In the genomic region with DNA sequence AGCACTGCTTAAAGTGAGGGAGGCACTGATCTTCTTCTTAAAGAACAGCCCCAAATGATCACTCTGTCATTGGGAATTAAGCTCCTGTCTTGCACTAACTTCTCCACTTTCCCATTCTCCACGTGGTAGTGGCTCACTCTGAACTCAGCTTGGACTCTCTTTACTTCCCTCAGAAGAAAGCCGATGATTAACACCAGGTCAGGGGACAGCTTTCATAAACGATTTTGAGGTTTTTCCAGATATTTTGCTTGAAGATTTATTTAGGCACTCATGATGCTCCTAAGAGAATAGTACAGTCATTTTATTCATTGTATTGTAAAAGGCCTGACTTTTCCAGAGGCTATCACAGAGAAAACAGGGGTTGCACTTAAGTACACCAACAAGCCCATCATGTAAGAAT, we compare ENCODE assay signal across 20 cellular contexts.
DNase-seq lines count a peak whose midpoint lies in the region; ATAC-seq and TF ChIP-seq lines count a peak whose summit lies in the region.
"Had no signal": no experiment of that assay in that cellular context is flagged by ENCODE, and none has a peak within 500 bp of the region (broad histone marks: within the 10 kb centered on the region; RNA-seq: fewer than 3 reads in every experiment).

No MANE protein-coding gene starts in this region.

- intact Hi-C loops in heart right ventricle (cut with DNase I): no loop called here

- peaks cover 9% of the 10 kb centered on the region for H3K4me1 Mint-ChIP-seq in activated T-helper 17 cell treated with anti-CD3 and anti-CD28 coated beads, Interleukin-2, amount 50 U/mL, for 72 hours
- peaks cover 4% of the 10 kb centered on the region for H3K4me1 Mint-ChIP-seq in osteocyte (ENCODE audit: unreplicated experiment)
- H3K4me1 Mint-ChIP-seq: IgD-negative memory B cell had no signal

- ATAC-seq in activated T-helper 17 cell treated with anti-CD3 and anti-CD28 coated beads, Interleukin-2, amount 50 U/mL, for 72 hours (replicated peaks): no peak
- ATAC-seq in heart right ventricle (no peak), GM21526 (IDR thresholded peaks at IDR 0.05; ENCODE audit: low FRiP score, unreplicated experiment) (no peak)
- ATAC-seq: GM12878 had no signal

- peak overlapping the region; percentile 8 for H3K27ac Mint-ChIP-seq in activated T-helper 17 cell treated with anti-CD3 and anti-CD28 coated beads, Interleukin-2, amount 50 U/mL, for 72 hours
- H3K27ac Mint-ChIP-seq in osteocyte (ENCODE audit: unreplicated experiment): peak overlapping the region; percentile 43
- H3K27ac Mint-ChIP-seq: CD4-positive, CD25-positive, alpha-beta regulatory T cell; IgD-negative memory B cell had no signal

- no peak overlapping the region for H3K4me3 Mint-ChIP-seq in activated T-helper 17 cell treated with anti-CD3 and anti-CD28 coated beads, Interleukin-2, amount 50 U/mL, for 72 hours
- no peak overlapping the region for H3K4me3 Mint-ChIP-seq in osteocyte (ENCODE audit: unreplicated experiment)
- H3K4me3 Mint-ChIP-seq: CD4-positive, CD25-positive, alpha-beta regulatory T cell; CD8-positive, alpha-beta memory T cell; H9; IgD-negative memory B cell had no signal

- H3K4me1 ChIP-seq in heart right ventricle: peaks cover 0 to 19% (median 0%) of the 10 kb centered on the region in 9 donors
- H3K4me1 ChIP-seq: BE2C had no signal

- H3K9me3 Mint-ChIP-seq in activated T-helper 17 cell treated with anti-CD3 and anti-CD28 coated beads, Interleukin-2, amount 50 U/mL, for 72 hours: no peaks in the 10 kb centered on the region
- no peaks in the 10 kb centered on the region for H3K9me3 Mint-ChIP-seq in osteocyte (ENCODE audit: unreplicated experiment)
- H3K9me3 Mint-ChIP-seq: CD8-positive, alpha-beta memory T cell; H9; IgD-negative memory B cell had no signal

- H3K4me3 ChIP-seq in heart right ventricle: no peak overlapping the region
- H3K4me3 ChIP-seq: GM12878 had no signal

- DNase-seq in LHCN-M2 (ENCODE audit: low read depth) (peak; percentile 29), osteocyte (ENCODE audit: extremely low spot score, unreplicated experiment) (no peak), heart right ventricle (no peak), NCI-H69 (lab: John Stamatoyannopoulos, UW) (no peak)
- DNase-seq: ACHN; BE2C; C1 segment of cervical spinal cord; CD4-positive, CD25-positive, alpha-beta regulatory T cell; CD8-positive, alpha-beta memory T cell; COR-L47; DMS 273 treated with DMSO at 0.1 percent for 48 hours; DMS53; DND-41; EL; H9 had no signal

- 70 to 76% methylated on average over 3 of the region's 3 CpGs for WGBS in heart right ventricle, 2 donors

- H3K9me3 ChIP-seq in heart right ventricle: no peaks in the 10 kb centered on the region
- H3K9me3 ChIP-seq: BE2C had no signal

- no peaks in the 10 kb centered on the region for H3K27me3 ChIP-seq in heart right ventricle
- H3K27me3 ChIP-seq: BE2C had no signal

- no peak overlapping the region for H3K27ac ChIP-seq in heart right ventricle
- H3K27ac ChIP-seq: HL-60 had no signal

- TF ChIP-seq CTCF in osteocyte (IDR thresholded peaks at IDR 0.05) (no peak), heart right ventricle (IDR thresholded peaks at IDR 0.05) (no peak)

- peaks cover 42% of the 10 kb centered on the region for H3K36me3 Mint-ChIP-seq in activated T-helper 17 cell treated with anti-CD3 and anti-CD28 coated beads, Interleukin-2, amount 50 U/mL, for 72 hours (ENCODE audit: low read depth)
- peaks cover 73% of the 10 kb centered on the region for H3K36me3 Mint-ChIP-seq in osteocyte (ENCODE audit: unreplicated experiment)

- no peaks in the 10 kb centered on the region for H3K27me3 Mint-ChIP-seq in activated T-helper 17 cell treated with anti-CD3 and anti-CD28 coated beads, Interleukin-2, amount 50 U/mL, for 72 hours
- H3K27me3 Mint-ChIP-seq in osteocyte (ENCODE audit: unreplicated experiment): no peaks in the 10 kb centered on the region
- H3K27me3 Mint-ChIP-seq: CD4-positive, CD25-positive, alpha-beta regulatory T cell; CD8-positive, alpha-beta memory T cell; IgD-negative memory B cell had no signal

- H3K36me3 ChIP-seq in heart right ventricle: peaks cover 0 to 78% (median 18%) of the 10 kb centered on the region in 9 donors
- H3K36me3 ChIP-seq: BE2C had no signal
